ENCODE assay signal across 9 cellular contexts in the genomic region with DNA sequence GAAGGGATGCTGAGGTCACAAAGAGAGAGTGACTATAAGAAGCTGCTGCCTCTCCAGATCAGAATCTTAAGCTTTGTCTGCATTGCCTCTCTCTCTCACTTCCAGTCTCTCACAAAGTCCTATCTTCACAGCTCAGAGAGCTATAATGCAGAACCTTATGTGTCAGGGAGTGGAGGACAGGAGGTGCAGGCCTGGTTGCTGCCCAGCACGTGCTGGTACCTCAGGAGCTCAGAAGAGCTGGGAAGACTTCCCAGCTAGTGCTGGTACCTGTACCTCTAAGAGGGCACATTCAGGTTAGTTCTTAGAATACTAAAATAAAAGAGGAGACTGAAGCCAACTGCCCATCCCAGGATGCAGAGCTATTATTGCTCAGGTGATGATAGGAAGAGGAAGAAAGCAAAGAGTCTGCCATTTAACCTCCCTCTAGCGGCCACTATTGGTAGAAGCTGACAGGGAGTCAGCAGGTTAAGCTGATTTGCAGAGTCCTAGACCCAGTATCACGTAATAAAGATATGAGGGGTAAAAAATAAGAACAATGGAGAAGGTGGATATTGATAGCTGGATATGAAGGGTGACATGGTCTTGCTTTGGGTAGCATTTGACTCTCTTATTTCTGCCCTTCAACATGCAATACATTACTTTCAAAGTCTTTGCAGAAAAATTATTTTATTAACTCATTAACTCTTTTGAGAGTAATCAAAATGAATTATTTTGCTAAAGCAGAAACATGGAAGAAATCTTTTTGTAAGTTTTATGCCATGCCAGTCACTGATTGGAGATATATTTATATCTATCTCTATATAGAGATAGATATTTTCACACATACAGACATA.
DNase-seq lines count a peak whose midpoint lies in the region; ATAC-seq, FAIRE-seq and TF ChIP-seq lines count a peak whose summit lies in the region.
"Had no signal": no experiment of that assay in that cellular context is flagged by ENCODE, and none has a peak within 500 bp of the region (broad histone marks: within the 10 kb centered on the region; RNA-seq: fewer than 3 reads in every experiment).

No MANE protein-coding gene starts in this region.

- H3K4me1 Mint-ChIP-seq in Calu3 (ENCODE audit: low read depth, unreplicated experiment), result peaks cover 40% of the 10 kb centered on the region
- H3K4me1 Mint-ChIP-seq in activated T-helper 1 cell treated with anti-CD3 and anti-CD28 coated beads, Interleukin-12 subunit alpha, Interleukin-12 subunit beta, Interleukin-2, Interleukin-4 antibody, amounts not matched to agents 30 ng/mL and 10 ng/mL and 1 ng/mL, durations not matched to agents 14 hours and 24 hours and 36 hours (ENCODE audit: low read depth), result peaks cover 26% of the 10 kb centered on the region

- H3K4me3 Mint-ChIP-seq in Calu3 (ENCODE audit: low read depth, unreplicated experiment), result no peak overlapping the region
- H3K4me3 Mint-ChIP-seq in activated T-helper 1 cell treated with anti-CD3 and anti-CD28 coated beads, Interleukin-12 subunit alpha, Interleukin-12 subunit beta, Interleukin-2, Interleukin-4 antibody, amounts not matched to agents 30 ng/mL and 10 ng/mL and 1 ng/mL, durations not matched to agents 14 hours and 24 hours and 36 hours, result no peak overlapping the region

- no peaks in the 10 kb centered on the region for H3K36me3 Mint-ChIP-seq in Calu3 (ENCODE audit: insufficient read depth, unreplicated experiment)
- no peaks in the 10 kb centered on the region for H3K36me3 Mint-ChIP-seq in activated T-helper 1 cell treated with anti-CD3 and anti-CD28 coated beads, Interleukin-12 subunit alpha, Interleukin-12 subunit beta, Interleukin-2, Interleukin-4 antibody, amounts not matched to agents 30 ng/mL and 10 ng/mL and 1 ng/mL, durations not matched to agents 14 hours and 24 hours and 36 hours (ENCODE audit: low read depth)

- CTCF ChIA-PET in Calu3 (lab: Charles Lee), result interaction anchor here (0.6 to 3.7 kb wide), 22 partner anchors 10 to 358 kb away, joined by 3 to 51 read pairs (median 4); partner anchors contain the start of gene IVNS1ABP

- BruUV-seq in Calu3 (replicated peaks; lab: Mats Ljungman, UMichigan), result no TSS peak

- H3K27me3 Mint-ChIP-seq in Calu3 (ENCODE audit: unreplicated experiment), result no peaks in the 10 kb centered on the region
- no peaks in the 10 kb centered on the region for H3K27me3 Mint-ChIP-seq in activated T-helper 1 cell treated with anti-CD3 and anti-CD28 coated beads, Interleukin-12 subunit alpha, Interleukin-12 subunit beta, Interleukin-2, Interleukin-4 antibody, amounts not matched to agents 30 ng/mL and 10 ng/mL and 1 ng/mL, durations not matched to agents 14 hours and 24 hours and 36 hours (ENCODE audit: insufficient read depth)

- intact Hi-C loops in Calu3 (cut with micrococcal nuclease; ENCODE audit: unreplicated experiment), result loop anchor here (2.0 to 5.0 kb wide), 3 partner anchors 34 to 279 kb away; partner anchors contain the start of gene IVNS1ABP
- intact Hi-C loops in activated T-helper 1 cell treated with anti-CD3 and anti-CD28 coated beads, Interleukin-12 subunit alpha, Interleukin-12 subunit beta, Interleukin-2, Interleukin-4 antibody, amounts not matched to agents 30 ng/mL and 10 ng/mL and 1 ng/mL, durations not matched to agents 14 hours and 24 hours and 36 hours (cut with micrococcal nuclease), result loop anchor here (5.0 kb wide), 3 partner anchors 34 to 71 kb away; no protein-coding TSS in a partner anchor

- DNase-seq in Calu3 (peak; percentile 78), RCC 7860 (ENCODE audit: low spot score) (peak; percentile 30), glomerular visceral epithelial cell (ENCODE audit: extremely low spot score) (peak; percentile 57), epidermal melanocyte (ENCODE audit: insufficient read length, low spot score) (no peak)
- DNase-seq in activated T-helper 1 cell treated with anti-CD3 and anti-CD28 coated beads, Interleukin-12 subunit alpha, Interleukin-12 subunit beta, Interleukin-2, Interleukin-4 antibody, amounts not matched to agents 30 ng/mL and 10 ng/mL and 1 ng/mL, durations not matched to agents 14 hours and 24 hours and 36 hours (ENCODE audit: low spot score), result peak; percentile 26
- peak; percentile 4 to 15 for DNase-seq in stimulated activated CD4-positive, alpha-beta T cell treated with anti-CD3 and anti-CD28 coated beads, Interleukin-1b, Interleukin-23, amount 100 ng/mL, for 1 hour (ENCODE audit: low read depth in 2 of 2)

- H3K27ac Mint-ChIP-seq in Calu3 (ENCODE audit: unreplicated experiment), result no peak overlapping the region
- H3K27ac Mint-ChIP-seq in activated T-helper 1 cell treated with anti-CD3 and anti-CD28 coated beads, Interleukin-12 subunit alpha, Interleukin-12 subunit beta, Interleukin-2, Interleukin-4 antibody, amounts not matched to agents 30 ng/mL and 10 ng/mL and 1 ng/mL, durations not matched to agents 14 hours and 24 hours and 36 hours, result peak overlapping the region; percentile 42

- FAIRE-seq in RCC 7860 (lab: Jason Lieb, UNC), result peak; percentile 7
- FAIRE-seq: colon had no signal

- no peaks in the 10 kb centered on the region for H3K9me3 Mint-ChIP-seq in Calu3 (ENCODE audit: low read depth, unreplicated experiment)
- peaks cover 11% of the 10 kb centered on the region for H3K9me3 Mint-ChIP-seq in activated T-helper 1 cell treated with anti-CD3 and anti-CD28 coated beads, Interleukin-12 subunit alpha, Interleukin-12 subunit beta, Interleukin-2, Interleukin-4 antibody, amounts not matched to agents 30 ng/mL and 10 ng/mL and 1 ng/mL, durations not matched to agents 14 hours and 24 hours and 36 hours

- peak; percentile 75 for TF ChIP-seq CTCF in Calu3 (IDR thresholded peaks at IDR 0.05; ENCODE audit: unreplicated experiment)

- ATAC-seq in GM19397 (IDR thresholded peaks at IDR 0.05; ENCODE audit: unreplicated experiment), result peak; percentile 70
- peak; percentile 77 for ATAC-seq in HG03521 (IDR thresholded peaks at IDR 0.05; ENCODE audit: unreplicated experiment)
